Comparison of ENCODE assay signal across 18 cellular contexts in genomic region chr3:28243424-28244106, GRCh38. TPM values are rescaled to one million over a fixed set of nuclear protein-coding genes. Genes with fewer than 3 reads are reported as not detected.
DNase-seq lines count a peak whose midpoint lies in the region; ATAC-seq and TF ChIP-seq lines count a peak whose summit lies in the region.
"Had no signal": no experiment of that assay in that cellular context is flagged by ENCODE, and none has a peak within 500 bp of the region (broad histone marks: within the 10 kb centered on the region; RNA-seq: fewer than 3 reads in every experiment).

No MANE protein-coding gene starts in this region.

- peaks cover 0 to 1% (median 0%) of the 10 kb centered on the region in 7 donors for H3K9me3 Mint-ChIP-seq in CD4-positive, CD25-positive, alpha-beta regulatory T cell
- no peaks in the 10 kb centered on the region for H3K9me3 Mint-ChIP-seq in T-helper 2 cell treated with Interferon-gamma antibody and Interleukin-4, amounts not matched to agents 5 μg/mL and 100 μg/mL, for 36 hours

- no peak overlapping the region for H3K18ac ChIP-seq in mesendoderm (ENCODE audit: low read length)

- no peak overlapping the region for H4K5ac ChIP-seq in mesendoderm (ENCODE audit: low read length)

- H2BK15ac ChIP-seq in mesendoderm (replicated peaks; ENCODE audit: low read depth): no peak overlapping the region

- peaks cover 13% of the 10 kb centered on the region for H3K79me1 ChIP-seq in mesendoderm (ENCODE audit: low read length)

- H3K27ac ChIP-seq in CD4-positive, CD25-positive, alpha-beta regulatory T cell (ENCODE audit: insufficient read depth, low read length, poor library complexity, severe bottlenecking): no peak overlapping the region
- 0 out of 2 replicates have a peak overlapping the region, but pooled peaks have one; percentile 26 for H3K27ac ChIP-seq in HL-60 (replicated peaks)
- H3K27ac ChIP-seq in mesendoderm (ENCODE audit: low read depth, low read length): no peak overlapping the region

- H3K27ac Mint-ChIP-seq in CD4-positive, CD25-positive, alpha-beta regulatory T cell: peak overlapping the region in 1 of 3 donors; percentile 16
- H3K27ac Mint-ChIP-seq in T-helper 2 cell treated with Interferon-gamma antibody and Interleukin-4, amounts not matched to agents 5 μg/mL and 100 μg/mL, for 36 hours: no peak overlapping the region

- no peak overlapping the region for H2AK5ac ChIP-seq in mesendoderm (ENCODE audit: low read length)

- peaks cover 46 to 70% (median 61%) of the 10 kb centered on the region in 4 donors for H3K4me1 Mint-ChIP-seq in CD4-positive, CD25-positive, alpha-beta regulatory T cell
- H3K4me1 Mint-ChIP-seq in T-helper 2 cell treated with Interferon-gamma antibody and Interleukin-4, amounts not matched to agents 5 μg/mL and 100 μg/mL, for 36 hours (ENCODE audit: low read depth): peaks cover 46% of the 10 kb centered on the region

- no CpG with 5 or more reads among the region's 3 CpGs for WGBS in mesendoderm (ENCODE audit: extremely low coverage, insufficient coverage, low lambda C conversion rate)

- H3K9ac ChIP-seq in mesendoderm (ENCODE audit: low read length): no peak overlapping the region

- no peak overlapping the region for H2BK120ac ChIP-seq in mesendoderm (ENCODE audit: low read depth, low read length)

- peak in 1 of 3 donors; percentile 20 for DNase-seq in CD4-positive, CD25-positive, alpha-beta regulatory T cell
- no peak for DNase-seq in HL-60 (ENCODE audit: low read depth in 1 of 2, low spot score in 1 of 2)
- DNase-seq in T-helper 2 cell treated with Interferon-gamma antibody and Interleukin-4, amounts not matched to agents 5 μg/mL and 100 μg/mL, for 36 hours (ENCODE audit: low spot score): no peak
- peak; percentile 47 for DNase-seq in mesendoderm
- DNase-seq in inferior parietal cortex (ENCODE audit: extremely low spot score): no peak
- DNase-seq in ecto neural progenitor cell (ENCODE audit: low spot score): no peak
- DNase-seq in HuH-7.5 (ENCODE audit: low spot score): no peak
- DNase-seq: activated naive CD4-positive, alpha-beta T cell treated with anti-CD3 and anti-CD28 coated beads, Interleukin-2, amount 50 U/mL, for 16 hours; BE2C; cerebellar nuclear complex; erythroblast; kidney glomerular epithelial cell; MM.1S; NCI-H2171; stimulated activated CD4-positive, alpha-beta T cell treated with anti-CD3 and anti-CD28 coated beads, Interleukin-2, amount 100 ng/mL, for 48 hours; SW 1271 had no signal

- H3K36me3 Mint-ChIP-seq in CD4-positive, CD25-positive, alpha-beta regulatory T cell: peaks cover 7% of the 10 kb centered on the region
- H3K36me3 Mint-ChIP-seq in T-helper 2 cell treated with Interferon-gamma antibody and Interleukin-4, amounts not matched to agents 5 μg/mL and 100 μg/mL, for 36 hours (ENCODE audit: low read depth): peaks cover 11% of the 10 kb centered on the region

- H3K4me3 ChIP-seq in CD4-positive, CD25-positive, alpha-beta regulatory T cell (ENCODE audit: low read depth, low read length): peak overlapping the region; percentile 26
- H3K4me3 ChIP-seq in HL-60 (replicated peaks; ENCODE audit: insufficient read depth, low read length) (no peak overlapping the region), mesendoderm (ENCODE audit: low read length) (no peak overlapping the region)

- H3K23ac ChIP-seq in mesendoderm (ENCODE audit: low read length): no peak overlapping the region

- H3K56ac ChIP-seq in mesendoderm (ENCODE audit: low read length): no peak overlapping the region

- no peaks in the 10 kb centered on the region for H3K36me3 ChIP-seq in CD4-positive, CD25-positive, alpha-beta regulatory T cell (ENCODE audit: control insufficient read depth, insufficient read depth, low read length)
- H3K36me3 ChIP-seq in mesendoderm (ENCODE audit: control insufficient read depth, insufficient read depth, low read length): no peaks in the 10 kb centered on the region
- H3K36me3 ChIP-seq: BE2C had no signal

- H3K27me3 ChIP-seq in CD4-positive, CD25-positive, alpha-beta regulatory T cell (ENCODE audit: control insufficient read depth, insufficient read depth, low read length): no peaks in the 10 kb centered on the region
- H3K27me3 ChIP-seq in HL-60 (ENCODE audit: insufficient read depth, poor library complexity, severe bottlenecking) (no peaks in the 10 kb centered on the region), mesendoderm (ENCODE audit: insufficient read depth, low read length, poor library complexity) (no peaks in the 10 kb centered on the region)
- H3K27me3 ChIP-seq: BE2C, heart left ventricle had no signal

- H3K79me2 ChIP-seq in mesendoderm (ENCODE audit: control insufficient read depth, insufficient read depth, low read length): peaks cover 19% of the 10 kb centered on the region

- no peaks in the 10 kb centered on the region for H3K9me3 ChIP-seq in CD4-positive, CD25-positive, alpha-beta regulatory T cell (ENCODE audit: control insufficient read depth in 2 of 2, low read length in 2 of 2)
- H3K9me3 ChIP-seq: BE2C, heart left ventricle had no signal

- no peaks in the 10 kb centered on the region for H3K27me3 Mint-ChIP-seq in CD4-positive, CD25-positive, alpha-beta regulatory T cell
- H3K27me3 Mint-ChIP-seq in T-helper 2 cell treated with Interferon-gamma antibody and Interleukin-4, amounts not matched to agents 5 μg/mL and 100 μg/mL, for 36 hours (ENCODE audit: low read depth): no peaks in the 10 kb centered on the region

- no peak overlapping the region for H4K8ac ChIP-seq in mesendoderm (ENCODE audit: low read depth, low read length)

- H3K4me2 ChIP-seq in mesendoderm (ENCODE audit: low read length): no peak overlapping the region

- TF ChIP-seq CTCF in HL-60 (IDR thresholded peaks at IDR 0.05; ENCODE audit: insufficient read depth, low read length): no peak

- H3K4ac ChIP-seq in mesendoderm (ENCODE audit: low read depth, low read length): no peak overlapping the region

- H3K4me1 ChIP-seq in CD4-positive, CD25-positive, alpha-beta regulatory T cell (ENCODE audit: control insufficient read depth, insufficient read depth, low read length, poor library complexity, severe bottlenecking): peaks cover 46% of the 10 kb centered on the region
- peaks cover 6% of the 10 kb centered on the region for H3K4me1 ChIP-seq in mesendoderm (ENCODE audit: control insufficient read depth, low read depth, low read length)
- H3K4me1 ChIP-seq: BE2C had no signal

- peak overlapping the region; percentile 24 to 71 (median 57) for H3K4me3 Mint-ChIP-seq in CD4-positive, CD25-positive, alpha-beta regulatory T cell
- H3K4me3 Mint-ChIP-seq in T-helper 2 cell treated with Interferon-gamma antibody and Interleukin-4, amounts not matched to agents 5 μg/mL and 100 μg/mL, for 36 hours: peak overlapping the region; percentile 4

- no peak for ATAC-seq in CD4-positive, CD25-positive, alpha-beta regulatory T cell (ENCODE audit: low read depth in 2 of 2)
- ATAC-seq in HG03432 (IDR thresholded peaks at IDR 0.05; ENCODE audit: unreplicated experiment): no peak
- ATAC-seq: heart left ventricle had no signal

- no peak overlapping the region for H2BK5ac ChIP-seq in mesendoderm (ENCODE audit: low read length)

RNA-seq across cellular contexts. Expression of gene CMC1, which starts 2.1 kb away (rescaled TPM):
- 9.4 TPM for total RNA-seq in CD4-positive, CD25-positive, alpha-beta regulatory T cell
- 10 to 100 TPM; 43.5 to 50.7 (median 47.8) TPM for polyA plus RNA-seq in CD4-positive, CD25-positive, alpha-beta regulatory T cell
- 64.3 TPM for polyA plus RNA-seq in mesendoderm (2013, experiment 1 of 2)
- 62.3 TPM for polyA plus RNA-seq in mesendoderm (2013, experiment 2 of 2)
